In genomic region chr2:179966778-179967394, GRCh38 we compare ENCODE assay signal across 24 cellular contexts.
"Had no signal": no experiment of that assay in that cellular context is flagged by ENCODE, and none has a peak within 500 bp of the region (broad histone marks: within the 10 kb centered on the region; RNA-seq: fewer than 3 reads in every experiment).

No MANE protein-coding gene starts in this region.

- H3K9me3 ChIP-seq: adrenal gland, heart left ventricle, lower lobe of right lung, testis, vagina had no signal

- H3K27ac Mint-ChIP-seq: activated naive CD8-positive, alpha-beta T cell; activated T-helper 2 cell treated with anti-CD3 and anti-CD28 coated beads, Interferon-gamma antibody, Interleukin-2, Interleukin-4, amounts not matched to agents 10 μg/mL and 5 μg/mL and 100 μg/mL, durations not matched to agents 14 hours and 24 hours and 36 hours; stimulated activated memory B cell treated with anti-CD40 and anti-IgM and Interleukin-4, amounts not matched to agents 10 μg/mL and 1 μg/mL and 100 μg/mL, for 72 hours; T-helper 1 cell treated with Interleukin-12 subunit alpha and Interleukin-12 subunit beta and Interleukin-4 antibody, amounts not matched to agents 30 μg/mL and 1 μg/mL, for 36 hours had no signal

- H3K4me1 ChIP-seq: heart left ventricle, lower lobe of right lung, testis, vagina had no signal

- H3K27me3 Mint-ChIP-seq: activated naive CD8-positive, alpha-beta T cell; naive B cell; stimulated activated memory B cell treated with anti-CD40 and anti-IgM and Interleukin-4, amounts not matched to agents 10 μg/mL and 1 μg/mL and 100 μg/mL, for 72 hours had no signal

- H3K4me3 ChIP-seq: adrenal gland, heart left ventricle, lower lobe of right lung, testis, vagina had no signal

- DNase-seq: activated CD4-positive, alpha-beta T cell treated with anti-CD3 and anti-CD28 coated beads for 4 hours; activated CD4-positive, alpha-beta T cell treated with anti-CD3 and anti-CD28 coated beads, Interleukin-2, amount 50 U/mL, for 48 hours; activated CD4-positive, CD25-positive, alpha-beta regulatory T cell; activated naive CD4-positive, alpha-beta T cell; adrenal gland; central memory CD4-positive, alpha-beta T cell; dermis blood vessel endothelial cell; effector CD8-positive, alpha-beta T cell; heart left ventricle; lower lobe of right lung; naive B cell; occipital lobe; posterior cingulate gyrus; small intestine; stimulated activated CD4-positive, alpha-beta T cell treated with anti-CD3 and anti-CD28 coated beads, Interleukin-2, amount 100 ng/mL, for 24 hours; testis had no signal

- H3K27me3 ChIP-seq: adrenal gland, heart left ventricle, testis, vagina had no signal

- H3K4me3 Mint-ChIP-seq: activated naive CD8-positive, alpha-beta T cell; naive B cell; stimulated activated memory B cell treated with anti-CD40 and anti-IgM and Interleukin-4, amounts not matched to agents 10 μg/mL and 1 μg/mL and 100 μg/mL, for 72 hours; T-helper 1 cell treated with Interleukin-12 subunit alpha and Interleukin-12 subunit beta and Interleukin-4 antibody, amounts not matched to agents 30 μg/mL and 1 μg/mL, for 36 hours had no signal

- ATAC-seq: esophagus mucosa; heart left ventricle; left lobe of liver; lower lobe of right lung; sciatic nerve; stimulated activated memory B cell treated with anti-CD40 and anti-IgM and Interleukin-4, amounts not matched to agents 10 μg/mL and 1 μg/mL and 100 μg/mL, for 72 hours had no signal

- H3K27ac ChIP-seq: heart left ventricle, lower lobe of right lung, testis, vagina had no signal

- H3K9me3 Mint-ChIP-seq: activated T-helper 2 cell treated with anti-CD3 and anti-CD28 coated beads, Interferon-gamma antibody, Interleukin-2, Interleukin-4, amounts not matched to agents 10 μg/mL and 5 μg/mL and 100 μg/mL, durations not matched to agents 14 hours and 24 hours and 36 hours; naive B cell; stimulated activated memory B cell treated with anti-CD40 and anti-IgM and Interleukin-4, amounts not matched to agents 10 μg/mL and 1 μg/mL and 100 μg/mL, for 72 hours; T-helper 1 cell treated with Interleukin-12 subunit alpha and Interleukin-12 subunit beta and Interleukin-4 antibody, amounts not matched to agents 30 μg/mL and 1 μg/mL, for 36 hours had no signal

- H3K4me1 Mint-ChIP-seq: naive B cell; stimulated activated memory B cell treated with anti-CD40 and anti-IgM and Interleukin-4, amounts not matched to agents 10 μg/mL and 1 μg/mL and 100 μg/mL, for 72 hours had no signal
